Comparison of ENCODE assay signal across 17 cellular contexts in genomic region chr9:98178874-98179850, GRCh38.
"Had no signal": no experiment of that assay in that cellular context is flagged by ENCODE, and none has a peak within 500 bp of the region (broad histone marks: within the 10 kb centered on the region; RNA-seq: fewer than 3 reads in every experiment).

No MANE protein-coding gene starts in this region.

- H3K27ac Mint-ChIP-seq: activated CD8-positive, alpha-beta T cell treated with anti-CD3 and anti-CD28 coated beads, Interleukin-2, amount 10 ng/mL, durations not matched to agents 7 days and 5 days had no signal

- H3K9me3 ChIP-seq: ovary, tibial artery, vagina had no signal

- H3K27me3 ChIP-seq: ovary, tibial artery, vagina had no signal

- H3K36me3 ChIP-seq: ovary, tibial artery, vagina had no signal

- ATAC-seq: activated CD8-positive, alpha-beta T cell treated with anti-CD3 and anti-CD28 coated beads, Interleukin-2, amount 10 ng/mL, durations not matched to agents 7 days and 5 days; activated T-cell treated with anti-CD3 and anti-CD28 coated beads, Interleukin-2, amount 50 U/mL, for 72 hours; left lobe of liver had no signal

- H3K27me3 Mint-ChIP-seq: activated naive CD8-positive, alpha-beta T cell had no signal

- H3K4me3 ChIP-seq: ovary, tibial artery, vagina had no signal

- H3K27ac ChIP-seq: ovary, tibial artery, vagina had no signal

- H3K9me3 Mint-ChIP-seq: activated T-cell treated with anti-CD3 and anti-CD28 coated beads, Interleukin-2, amount 50 U/mL, for 72 hours; neural crest cell had no signal

- DNase-seq: activated CD4-positive, alpha-beta T cell treated with anti-CD3 and anti-CD28 coated beads for 48 hours; activated CD8-positive, alpha-beta memory T cell treated with anti-CD3 and anti-CD28 coated beads, Interleukin-2, amount 50 U/mL, for 4 hours; activated CD8-positive, alpha-beta T cell treated with anti-CD3 and anti-CD28 coated beads, Interleukin-2, amount 10 ng/mL, durations not matched to agents 7 days and 5 days; activated gamma-delta T cell treated with Interleukin-2 at 50 U/mL for 16 hours; activated T-cell treated with anti-CD3 and anti-CD28 coated beads, Interleukin-2, amount 50 U/mL, for 72 hours; amniotic stem cell; hippocampal formation; midbrain; ovary; stimulated activated CD4-positive, alpha-beta T cell treated with anti-CD3 and anti-CD28 coated beads, Interleukin-12 subunit alpha, Interleukin-12 subunit beta, amount 100 ng/mL, for 4 hours; stimulated activated CD4-positive, alpha-beta T cell treated with anti-CD3 and anti-CD28 coated beads, Interleukin-2, amount 100 ng/mL, for 24 hours; T1000; tibial artery had no signal

- H3K4me1 ChIP-seq: tibial artery, vagina had no signal

- H3K4me3 Mint-ChIP-seq: activated CD8-positive, alpha-beta T cell treated with anti-CD3 and anti-CD28 coated beads, Interleukin-2, amount 10 ng/mL, durations not matched to agents 7 days and 5 days; activated naive CD8-positive, alpha-beta T cell; activated T-cell treated with anti-CD3 and anti-CD28 coated beads, Interleukin-2, amount 50 U/mL, for 72 hours; neural crest cell had no signal
